In genomic region chr20:1804129-1804503, GRCh38 we compare ENCODE assay signal across 8 cellular contexts.
DNase-seq lines count a peak whose midpoint lies in the region; ATAC-seq, FAIRE-seq and TF ChIP-seq lines count a peak whose summit lies in the region.

No MANE protein-coding gene starts in this region.

- peak overlapping the region; percentile 86 to 92 for H3K4me2 ChIP-seq in H1 (ENCODE audit: insufficient read depth in 1 of 2, low read depth in 2 of 2, low read length in 2 of 2)

- peaks cover 58% of the 10 kb centered on the region for H3K27me3 ChIP-seq in CD4-positive, alpha-beta T cell (ENCODE audit: control insufficient read depth, insufficient read depth, low read length)
- H3K27me3 ChIP-seq in H1 (replicated peaks in 1 of 4; ENCODE audit: control insufficient read depth in 3 of 4, extremely low read depth in 1 of 4, insufficient read depth in 3 of 4, low read length in 3 of 4) (peaks cover 9 to 21% (median 19%) of the 10 kb centered on the region in 4 experiments), neutrophil (no peaks in the 10 kb centered on the region)

- no peak for TF ChIP-seq RAD21 in H1 (IDR thresholded peaks at IDR 0.05 in 1 of 2, conservative IDR thresholded peaks at IDR 0.05 in 1 of 2; ENCODE audit: low read depth in 2 of 2, low read length in 2 of 2)

- no peaks in the 10 kb centered on the region for H4K20me1 ChIP-seq in H1 (replicated peaks in 1 of 2; ENCODE audit: control insufficient read depth in 1 of 2, insufficient read depth in 2 of 2, low read length in 2 of 2)

- H2AFZ ChIP-seq in H1 (ENCODE audit: low read length): no peak overlapping the region

- DNase-seq in CD4-positive, alpha-beta T cell: no peak
- DNase-seq in NOMO-1 treated with DMSO at 0.1 percent for 48 hours (lab: John Stamatoyannopoulos, UW; ENCODE audit: unreplicated experiment) (peak; percentile 47), H1 (ENCODE audit: low read depth in 1 of 2, low spot score in 2 of 2) (no peak), NCI-H345 treated with DMSO at 0.1 percent for 48 hours (lab: John Stamatoyannopoulos, UW; ENCODE audit: unreplicated experiment) (no peak), D341Med (ENCODE audit: low spot score) (no peak), SW480 (ENCODE audit: low spot score) (no peak), inferior parietal cortex (ENCODE audit: extremely low spot score) (no peak)

- no peaks in the 10 kb centered on the region for H3K9me3 Mint-ChIP-seq in CD4-positive, alpha-beta T cell

- no peak overlapping the region for H3K56ac ChIP-seq in H1 (replicated peaks; ENCODE audit: insufficient read length, low read depth, low read length)

- H4K8ac ChIP-seq in H1 (ENCODE audit: extremely low read depth, insufficient read depth, low read length): no peak overlapping the region

- 83% methylated on average over 7 of the region's 7 CpGs; no CpG with 5 or more reads in 1 of the 2 experiments for whole genome bisulfite sequencing in H1 (ENCODE audit: extremely low coverage in 1 of 2, insufficient coverage in 1 of 2, insufficient read length in 1 of 2, insufficient replicate concordance in 2 of 2, low coverage in 1 of 2, low lambda C conversion rate in 2 of 2, missing lambda C conversion rate in 1 of 2), 2 experiments

- no peaks in the 10 kb centered on the region for H3K36me3 ChIP-seq in H1 (ENCODE audit: control insufficient read depth in 2 of 4, insufficient read depth in 4 of 4, low read length in 3 of 4)
- H3K36me3 ChIP-seq in neutrophil: peaks cover 8% of the 10 kb centered on the region

- peaks cover 13% of the 10 kb centered on the region; the same call in 1 of the 2 replicates for H3K23me2 ChIP-seq in H1 (ENCODE audit: low read depth, low read length)

- H3K4me1 ChIP-seq in H1 (replicated peaks in 1 of 4; ENCODE audit: control insufficient read depth in 3 of 4, insufficient read depth in 4 of 4, low read length in 3 of 4) (peaks cover 4 to 11% (median 8%) of the 10 kb centered on the region in 4 experiments; a peak in 6 of 7 replicates), neutrophil (ENCODE audit: control insufficient read depth in 1 of 2, insufficient read depth in 1 of 2, low read depth in 1 of 2, low read length in 1 of 2) (peaks cover 96 to 98% of the 10 kb centered on the region in 2 experiments)

- no peak for TF ChIP-seq POLR2A in H1 (IDR thresholded peaks at IDR 0.05; ENCODE audit: control extremely low read depth in 1 of 2, low read depth in 2 of 2, low read length in 2 of 2)

- POLR2A ChIA-PET in CD4-positive, alpha-beta T cell (lab: Charles Lee): no interaction called here
- POLR2A ChIA-PET in H1 (lab: Charles Lee; ENCODE audit: partially characterized antibody): interaction anchor here (0.7 to 4.5 kb wide), 7 partner anchors 8 to 298 kb away, joined by 3 to 26 read pairs (median 3); no protein-coding TSS in a partner anchor

- no peak for TF ChIP-seq CTCF in CD4-positive, alpha-beta T cell (IDR thresholded peaks at IDR 0.05)
- TF ChIP-seq CTCF in H1 (IDR thresholded peaks at IDR 0.05; ENCODE audit: control extremely low read depth in 1 of 3, insufficient read depth in 1 of 3, low read depth in 1 of 3, low read length in 3 of 3): no peak
- no peak for TF ChIP-seq CTCF in neutrophil (IDR thresholded peaks at IDR 0.05)

- H2BK12ac ChIP-seq in H1 (ENCODE audit: low read depth, low read length): peak overlapping the region; percentile 29; the same call in 1 of the 2 replicates

- no peak for ATAC-seq in CD4-positive, alpha-beta T cell (ENCODE audit: poor library complexity)

- peak overlapping the region; percentile 21 for H3K4me3 Mint-ChIP-seq in CD4-positive, alpha-beta T cell

- CTCF ChIA-PET in CD4-positive, alpha-beta T cell (lab: Charles Lee): no interaction called here
- CTCF ChIA-PET in H1 (lab: Charles Lee; ENCODE audit: partially characterized antibody): interaction anchor here (1.1 to 6.3 kb wide), 8 partner anchors 18 to 168 kb away, joined by 3 to 40 read pairs (median 6); no protein-coding TSS in a partner anchor

- peaks cover 16% of the 10 kb centered on the region for H3K4me1 Mint-ChIP-seq in CD4-positive, alpha-beta T cell (ENCODE audit: low read depth)

- TF ChIP-seq EP300 in H1 (IDR thresholded peaks at IDR 0.05; ENCODE audit: borderline replicate concordance in 1 of 2, low read depth in 2 of 2, low read length in 2 of 2): no peak

- H3K27ac ChIP-seq in CD4-positive, alpha-beta T cell (ENCODE audit: low read depth, low read length): no peak overlapping the region
- H3K27ac ChIP-seq in H1 (ENCODE audit: low read depth, low read length) (no peak overlapping the region), neutrophil (peak overlapping the region; percentile 99)

- intact Hi-C loops in CD4-positive, alpha-beta T cell (cut with DNase I, micrococcal nuclease): no loop called here

- no peaks in the 10 kb centered on the region for H3K79me2 ChIP-seq in H1 (ENCODE audit: control insufficient read depth in 1 of 2, insufficient read depth in 2 of 2, low read length in 2 of 2)

- H2BK15ac ChIP-seq in H1 (ENCODE audit: low read length): peak overlapping the region; percentile 76; the same call in 1 of the 2 replicates

- H3K9me3 ChIP-seq in CD4-positive, alpha-beta T cell (ENCODE audit: control insufficient read depth, low read length): no peaks in the 10 kb centered on the region
- H3K9me3 ChIP-seq in H1 (ENCODE audit: insufficient read depth in 2 of 2, low read depth in 1 of 2, low read length in 1 of 2): no peaks in the 10 kb centered on the region
- H3K9me3 ChIP-seq in neutrophil: no peaks in the 10 kb centered on the region

- no peak for FAIRE-seq in H1 (lab: Jason Lieb, UNC)

- H2BK20ac ChIP-seq in H1 (ENCODE audit: low read length): no peak overlapping the region

- H3K79me1 ChIP-seq in H1 (ENCODE audit: low read depth, low read length): no peaks in the 10 kb centered on the region

- H3K4me3 ChIP-seq in H1 (ENCODE audit: extremely low read depth in 1 of 4, insufficient read depth in 2 of 4, low read depth in 3 of 4, low read length in 4 of 4): peak overlapping the region; percentile 28 to 69 (median 42); a peak in 7 of 8 replicates
- H3K4me3 ChIP-seq in neutrophil (ENCODE audit: low read depth in 1 of 2, low read length in 1 of 2): peak overlapping the region; percentile 80 to 88

- no peak overlapping the region for H3K14ac ChIP-seq in H1 (ENCODE audit: insufficient read length)

- no peak overlapping the region for H3K23ac ChIP-seq in H1 (ENCODE audit: insufficient read length)

- H2BK120ac ChIP-seq in H1 (replicated peaks; ENCODE audit: low read depth, low read length): no peak overlapping the region

- H3K4ac ChIP-seq in H1 (replicated peaks; ENCODE audit: insufficient read length, low read depth, low read length): no peak overlapping the region

- peak overlapping the region; percentile 75 for H4K91ac ChIP-seq in H1 (replicated peaks; ENCODE audit: insufficient read length, low read length)

- H2BK5ac ChIP-seq in H1 (ENCODE audit: low read depth, low read length): no peak overlapping the region

- H3K36me3 Mint-ChIP-seq in CD4-positive, alpha-beta T cell (ENCODE audit: low read depth): no peaks in the 10 kb centered on the region

- H3K9ac ChIP-seq in H1 (replicated peaks in 1 of 4; ENCODE audit: extremely low read depth in 1 of 4, low read depth in 3 of 4, low read length in 3 of 4): peak overlapping the region in 1 of 4 experiments; percentile 48; a peak in 2 of 7 replicates

- no peak overlapping the region for H3K27ac Mint-ChIP-seq in CD4-positive, alpha-beta T cell

- H2AK5ac ChIP-seq in H1 (ENCODE audit: low read depth, low read length): peak overlapping the region; percentile 30; the same call in 1 of the 2 replicates

- no peak overlapping the region; the same call in 1 of the 2 replicates for H3K18ac ChIP-seq in H1 (ENCODE audit: extremely low read depth, low read length)

- H3K27me3 Mint-ChIP-seq in CD4-positive, alpha-beta T cell: peaks cover 82% of the 10 kb centered on the region

- no peak overlapping the region for H4K5ac ChIP-seq in H1 (ENCODE audit: insufficient read length, low read depth, low read length)

TF ChIP-seq in H1, 55 proteins besides CTCF, POLR2A, EP300 and RAD21:
- no peak for TF ChIP-seq SP4 (IDR thresholded peaks at IDR 0.05; ENCODE audit: low read length)
- no peak for TF ChIP-seq SIRT6 (IDR thresholded peaks at IDR 0.05; ENCODE audit: low read length)
- TF ChIP-seq CBX8 (IDR thresholded peaks at IDR 0.05; ENCODE audit: borderline replicate concordance, low read depth, low read length): no peak
- no peak for TF ChIP-seq TAF1 (IDR thresholded peaks at IDR 0.05; ENCODE audit: low read depth, low read length)
- TF ChIP-seq SIX5 (IDR thresholded peaks at IDR 0.05; ENCODE audit: low read depth, low read length): no peak
- no peak for TF ChIP-seq RNF2 (IDR thresholded peaks at IDR 0.05; ENCODE audit: borderline replicate concordance, low read depth, low read length, missing control alignments, poor library complexity, severe bottlenecking)
- TF ChIP-seq SIN3A (conservative IDR thresholded peaks at IDR 0.05 in 1 of 2, IDR thresholded peaks at IDR 0.05 in 1 of 2; ENCODE audit: low read depth in 1 of 2, low read length in 2 of 2): no peak
- no peak for TF ChIP-seq CHD1 (IDR thresholded peaks at IDR 0.05; ENCODE audit: low read depth, low read length)
- no peak for TF ChIP-seq SAP30 (IDR thresholded peaks at IDR 0.05; ENCODE audit: insufficient read depth, insufficient replicate concordance, low read length)
- TF ChIP-seq KDM1A (IDR thresholded peaks at IDR 0.05; ENCODE audit: borderline replicate concordance, low read length): no peak
- no peak for TF ChIP-seq RFX5 (IDR thresholded peaks at IDR 0.05; ENCODE audit: borderline replicate concordance, low read depth, low read length)
- TF ChIP-seq SP1 (IDR thresholded peaks at IDR 0.05; ENCODE audit: low read depth, low read length): no peak
- no peak for TF ChIP-seq ASH2L (IDR thresholded peaks at IDR 0.05; ENCODE audit: low read length)
- no peak for TF ChIP-seq POU5F1 (IDR thresholded peaks at IDR 0.05; ENCODE audit: low read depth, low read length)
- TF ChIP-seq USF2 (IDR thresholded peaks at IDR 0.05; ENCODE audit: low read length): no peak
- no peak for TF ChIP-seq ZNF274 (IDR thresholded peaks at IDR 0.05; ENCODE audit: borderline replicate concordance, extremely low read depth, low read length)
- no peak for TF ChIP-seq CHD2 (IDR thresholded peaks at IDR 0.05; ENCODE audit: low read length)
- TF ChIP-seq TBP (IDR thresholded peaks at IDR 0.05; ENCODE audit: low read depth, low read length): no peak
- no peak for TF ChIP-seq CTBP2 (IDR thresholded peaks at IDR 0.05; ENCODE audit: borderline replicate concordance, insufficient read depth, insufficient read length, low read length)
TF ChIP-seq in H1: peak in this region for 0.
